Comparison of ENCODE assay signal across 8 cellular contexts in the genomic region with DNA sequence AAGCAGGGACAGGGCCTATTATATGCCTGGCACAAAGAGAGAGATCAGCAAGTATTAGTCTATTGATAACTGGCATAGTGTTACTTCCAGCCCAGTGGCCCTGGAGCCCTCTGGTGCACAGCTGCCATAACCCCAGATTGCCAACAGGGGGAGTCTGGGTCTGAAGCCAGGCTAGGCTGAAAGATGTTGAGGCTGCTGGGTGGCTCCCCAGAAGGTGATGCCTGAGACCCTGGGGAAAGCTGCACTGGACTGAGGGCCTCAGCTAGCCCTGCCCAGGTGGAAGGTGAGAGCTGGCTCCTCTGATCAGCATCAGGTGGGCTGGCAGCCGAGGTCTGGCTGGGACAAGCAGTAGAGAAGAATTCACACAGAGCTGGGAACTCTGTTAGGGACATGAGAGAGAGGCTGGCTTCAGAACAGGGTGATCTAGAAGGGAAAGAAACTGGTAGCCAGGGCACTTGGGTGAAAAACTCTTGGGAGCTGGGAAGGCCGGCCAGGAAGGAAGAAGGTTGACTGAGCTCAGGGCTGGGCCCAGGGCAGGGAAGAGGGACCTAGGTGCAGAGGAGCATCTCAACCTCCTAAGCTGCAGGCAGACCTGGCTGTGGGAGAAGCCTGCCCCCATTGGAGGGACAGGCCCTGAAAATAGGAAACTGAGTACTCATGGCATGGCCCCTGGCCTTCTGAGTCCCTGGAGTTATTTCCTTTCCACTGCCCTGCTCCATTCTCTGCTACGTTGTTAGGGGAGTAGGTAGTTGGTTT. TPM values are rescaled to one million over a fixed set of nuclear protein-coding genes. Genes with fewer than 3 reads are reported as not detected.
DNase-seq lines count a peak whose midpoint lies in the region; ATAC-seq and TF ChIP-seq lines count a peak whose summit lies in the region.

No MANE protein-coding gene starts in this region.

- peak; percentile 78 for ATAC-seq in HG02763 (IDR thresholded peaks at IDR 0.05; ENCODE audit: unreplicated experiment)

- peak; percentile 46 for DNase-seq in NK-92 treated with Interleukin-12 subunit alpha and Interleukin-12 subunit beta, amount 100 ng/mL, for 24 hours (lab: John Stamatoyannopoulos, UW)
- DNase-seq in NK-92 (lab: John Stamatoyannopoulos, UW; ENCODE audit: unreplicated experiment) (no peak), NCI-H460 (ENCODE audit: extremely low read depth, low read depth) (peak; percentile 31), fibroblast of mammary gland (ENCODE audit: low read depth) (peak; percentile 2), DMS79 (lab: John Stamatoyannopoulos, UW) (no peak)
- peak; percentile 62 for DNase-seq in activated CD8-positive, alpha-beta memory T cell treated with anti-CD3 and anti-CD28 coated beads, Interleukin-2, amount 50 U/mL, for 24 hours (ENCODE audit: extremely low read depth)
- DNase-seq in stimulated activated CD4-positive, alpha-beta T cell treated with anti-CD3 and anti-CD28 coated beads, Interleukin-12 subunit alpha, Interleukin-12 subunit beta, amount 100 ng/mL, for 48 hours (ENCODE audit: low read depth in 2 of 3, low spot score in 1 of 3), result peak; percentile 56 to 79 (median 60)

- H3K4me3 ChIP-seq in fibroblast of mammary gland (ENCODE audit: control insufficient read depth, low read depth, low read length), result no peak overlapping the region

- TF ChIP-seq CTCF in fibroblast of mammary gland (conservative IDR thresholded peaks at IDR 0.05; ENCODE audit: control insufficient read depth, insufficient read depth, low read depth, low read length), result peak; percentile 55

RNA-seq across cellular contexts. Expression of gene GZMH, which starts 3.9 kb away (rescaled TPM):
- not detected in 2 replicates for total RNA-seq in NCI-H460 (2014; rRNA removed; shearing (Covaris generic))
- polyA plus RNA-seq in NCI-H460 (2014; cell fraction: nucleus; rRNA removed), result not detected in 2 replicates

RNA-seq across cellular contexts. Expression of gene GZMB, which starts 28.4 kb away (rescaled TPM):
- total RNA-seq in NCI-H460 (2014; rRNA removed; shearing (Covaris generic)), result not detected in 2 replicates
- polyA plus RNA-seq in NCI-H460 (2014; cell fraction: nucleus; rRNA removed), result not detected in 2 replicates

RNA-seq across cellular contexts. Expression of gene CTSG, which starts 29.6 kb away (rescaled TPM):
- not detected in 2 replicates for total RNA-seq in NCI-H460 (2014; rRNA removed; shearing (Covaris generic))
- polyA plus RNA-seq in NCI-H460 (2014; cell fraction: nucleus; rRNA removed), result not detected in 2 replicates

Comparison
In these comparisons a context has a peak if more than half of its experiments do, and no peak if none do; other contexts are left out.
1. DNase-seq: peak in NK-92 treated with Interleukin-12 subunit alpha and Interleukin-12 subunit beta, amount 100 ng/mL, for 24 hours (single experiment), NCI-H460 (single experiment), activated CD8-positive, alpha-beta memory T cell treated with anti-CD3 and anti-CD28 coated beads, Interleukin-2, amount 50 U/mL, for 24 hours (single experiment), fibroblast of mammary gland (single experiment) and stimulated activated CD4-positive, alpha-beta T cell treated with anti-CD3 and anti-CD28 coated beads, Interleukin-12 subunit alpha, Interleukin-12 subunit beta, amount 100 ng/mL, for 48 hours (3 of 3); none in NK-92 (single experiment) and DMS79 (single experiment).